Comparison of ENCODE assay signal across 8 cellular contexts in genomic region chr2:9914384-9915065, GRCh38. TPM values are rescaled to one million over a fixed set of nuclear protein-coding genes. Genes with fewer than 3 reads are reported as not detected.
DNase-seq lines count a peak whose midpoint lies in the region; ATAC-seq, FAIRE-seq and TF ChIP-seq lines count a peak whose summit lies in the region.

No MANE protein-coding gene starts in this region.

- ATAC-seq in GM21423 (IDR thresholded peaks at IDR 0.05; ENCODE audit: unreplicated experiment), result peak; percentile 86
- ATAC-seq in activated T-helper 17 cell treated with anti-CD3 and anti-CD28 coated beads, Interleukin-2, amount 50 U/mL, for 72 hours (replicated peaks), result peak; percentile 100
- ATAC-seq in gastrocnemius medialis, result peak; percentile 75 to 80

- H3K9me3 Mint-ChIP-seq in activated T-helper 17 cell treated with anti-CD3 and anti-CD28 coated beads, Interleukin-2, amount 50 U/mL, for 72 hours, result no peaks in the 10 kb centered on the region

- no peak for FAIRE-seq in frontal cortex (lab: Jason Lieb, UNC)

- H3K4me1 ChIP-seq in gastrocnemius medialis, result peaks cover 0 to 6% of the 10 kb centered on the region in 2 donors

- TF ChIP-seq CTCF in GM10266 (IDR thresholded peaks at IDR 0.05; ENCODE audit: control insufficient read depth, insufficient read depth, low read depth, missing control alignments) (peak; percentile 52), gastrocnemius medialis (IDR thresholded peaks at IDR 0.05 in 4 of 5, conservative IDR thresholded peaks at IDR 0.05 in 1 of 5) (no peak)

- no peak overlapping the region for H3K4me3 ChIP-seq in gastrocnemius medialis

- no peak overlapping the region for H3K27ac ChIP-seq in gastrocnemius medialis

- no peaks in the 10 kb centered on the region for H3K27me3 ChIP-seq in gastrocnemius medialis

- H3K4me1 Mint-ChIP-seq in activated T-helper 17 cell treated with anti-CD3 and anti-CD28 coated beads, Interleukin-2, amount 50 U/mL, for 72 hours, result peaks cover 7% of the 10 kb centered on the region

- in situ Hi-C loops in gastrocnemius medialis (cut with MboI; ENCODE audit: low sequenced_read_pairs in 4 of 4), result no loop called here

- peak; percentile 66 for DNase-seq in GM10266 (ENCODE audit: extremely low spot score)
- DNase-seq in HK-2 (ENCODE audit: unreplicated experiment), result peak; percentile 56
- peak; percentile 11 to 44 for DNase-seq in gastrocnemius medialis
- no peak for DNase-seq in NCI-H187 treated with DMSO at 0.1 percent for 48 hours (lab: John Stamatoyannopoulos, UW)
- no peak for DNase-seq in frontal cortex (ENCODE audit: low spot score in 2 of 2)
- DNase-seq in activated gamma-delta T cell (lab: John Stamatoyannopoulos, UW), result no peak

- peak overlapping the region; percentile 46 for H3K27ac Mint-ChIP-seq in activated T-helper 17 cell treated with anti-CD3 and anti-CD28 coated beads, Interleukin-2, amount 50 U/mL, for 72 hours

- no peak overlapping the region for H3K4me3 Mint-ChIP-seq in activated T-helper 17 cell treated with anti-CD3 and anti-CD28 coated beads, Interleukin-2, amount 50 U/mL, for 72 hours

- H3K36me3 ChIP-seq in gastrocnemius medialis, result peaks cover 0 to 23% of the 10 kb centered on the region in 2 donors

- H3K36me3 Mint-ChIP-seq in activated T-helper 17 cell treated with anti-CD3 and anti-CD28 coated beads, Interleukin-2, amount 50 U/mL, for 72 hours (ENCODE audit: low read depth), result peaks cover 79% of the 10 kb centered on the region

- no peaks in the 10 kb centered on the region for H3K27me3 Mint-ChIP-seq in activated T-helper 17 cell treated with anti-CD3 and anti-CD28 coated beads, Interleukin-2, amount 50 U/mL, for 72 hours

- intact Hi-C loops in gastrocnemius medialis (cut with DNase I; ENCODE audit: low total_unique reads), result loop anchor here (5.0 kb wide), 1 partner anchor 102 kb away; no protein-coding TSS in a partner anchor

- TF ChIP-seq POLR2A in gastrocnemius medialis (IDR thresholded peaks at IDR 0.05), result no peak

- H3K9me3 ChIP-seq in gastrocnemius medialis, result no peaks in the 10 kb centered on the region

RNA-seq across cellular contexts. Expression of gene GRHL1, which starts 37.0 kb away (rescaled TPM):
- total RNA-seq in activated T-helper 17 cell treated with anti-CD3 and anti-CD28 coated beads, Interleukin-2, amount 50 U/mL, for 72 hours, result under 1 TPM; 0.82 to 0.85 TPM
- total RNA-seq in gastrocnemius medialis (1 to 10 TPM in 1 of 4 donors, under 1 TPM in 3; 0.29 to 1.0 (median 0.75) TPM), frontal cortex (4.9 TPM)

Comparison
In these comparisons a context has a peak if more than half of its experiments do, and no peak if none do; other contexts are left out.
1. DNase-seq: peak in GM10266 (single experiment), HK-2 (single experiment) and gastrocnemius medialis (2 of 2); none in NCI-H187 treated with DMSO at 0.1 percent for 48 hours (single experiment), frontal cortex (0 of 2) and activated gamma-delta T cell (single experiment).
2. Peak in every context shown above with its lines, with median percentiles within 50 percentile points of each other: ATAC-seq.